Comparison of ENCODE assay signal across 13 cellular contexts in genomic region chr3:43309372-43310305, GRCh38.
"Had no signal": no experiment of that assay in that cellular context is flagged by ENCODE, and none has a peak within 500 bp of the region (broad histone marks: within the 10 kb centered on the region; RNA-seq: fewer than 3 reads in every experiment).

No MANE protein-coding gene starts in this region.

- H3K4me3 ChIP-seq: esophagus squamous epithelium, right lobe of liver, SJSA1, thoracic aorta, upper lobe of right lung had no signal

- H3K4me1 Mint-ChIP-seq: neural crest cell had no signal

- H3K4me1 ChIP-seq: right lobe of liver, SJSA1 had no signal

- ATAC-seq: right lobe of liver, upper lobe of right lung had no signal

- H3K9me3 ChIP-seq: esophagus squamous epithelium, right lobe of liver, SJSA1, thoracic aorta, upper lobe of right lung had no signal

- H3K9me3 Mint-ChIP-seq: activated T-cell treated with anti-CD3 and anti-CD28 coated beads, Interleukin-2, amount 50 U/mL, for 24 hours; neural crest cell had no signal

- H3K27me3 Mint-ChIP-seq: activated T-cell treated with anti-CD3 and anti-CD28 coated beads, Interleukin-2, amount 50 U/mL, for 24 hours had no signal

- DNase-seq: activated CD4-positive, alpha-beta T cell treated with anti-CD3 and anti-CD28 coated beads, Interleukin-2, amount 50 U/mL, for 48 hours; activated CD4-positive, CD25-positive, alpha-beta regulatory T cell treated with anti-CD3 and anti-CD28 coated beads, Interleukin-2, amount 50 U/mL, for 72 hours; activated effector memory CD4-positive, alpha-beta T cell treated with anti-CD3 and anti-CD28 coated beads, Interleukin-2, amount 50 U/mL, for 16 hours; activated T-cell treated with anti-CD3 and anti-CD28 coated beads, Interleukin-2, amount 50 U/mL, for 24 hours; cortex of kidney; effector CD4-positive, alpha-beta T cell; esophagus squamous epithelium; right lobe of liver; SW 1271; upper lobe of right lung had no signal

- H3K4me3 Mint-ChIP-seq: activated T-cell treated with anti-CD3 and anti-CD28 coated beads, Interleukin-2, amount 50 U/mL, for 24 hours; neural crest cell had no signal

- H3K27ac ChIP-seq: esophagus squamous epithelium, right lobe of liver, SJSA1, thoracic aorta, upper lobe of right lung had no signal

- H3K27me3 ChIP-seq: esophagus squamous epithelium, right lobe of liver, SJSA1, upper lobe of right lung had no signal

- H3K36me3 ChIP-seq: right lobe of liver, thoracic aorta had no signal
